ENCODE assay signal across 10 cellular contexts in genomic region chr20:10074513-10074912, GRCh38. TPM values are rescaled to one million over a fixed set of nuclear protein-coding genes. Genes with fewer than 3 reads are reported as not detected.
DNase-seq lines count a peak whose midpoint lies in the region; ATAC-seq and TF ChIP-seq lines count a peak whose summit lies in the region.
"Had no signal": no experiment of that assay in that cellular context is flagged by ENCODE, and none has a peak within 500 bp of the region (broad histone marks: within the 10 kb centered on the region; RNA-seq: fewer than 3 reads in every experiment).

No MANE protein-coding gene starts in this region.

- H2AK5ac ChIP-seq in mesenchymal stem cell (ENCODE audit: low read length, severe bottlenecking), result no peak overlapping the region

- no peak overlapping the region for H3K4ac ChIP-seq in mesenchymal stem cell (ENCODE audit: low read depth in 1 of 2, low read length in 2 of 2)

- POLR2A ChIA-PET in CD8-positive, alpha-beta memory T cell (lab: Charles Lee), result no interaction called here
- POLR2A ChIA-PET in CD8-positive, alpha-beta T cell (lab: Charles Lee), result no interaction called here

- intact Hi-C loops in adrenal gland (cut with DNase I), result no loop called here
- intact Hi-C loops in CD8-positive, alpha-beta T cell (cut with DNase I, micrococcal nuclease), result no loop called here

- H3K27me3 ChIP-seq in DOHH2 (ENCODE audit: control insufficient read depth, low read length) (no peaks in the 10 kb centered on the region), adrenal gland (peaks cover 2% of the 10 kb centered on the region), mesenchymal stem cell (ENCODE audit: control insufficient read depth in 1 of 2, insufficient read depth in 1 of 2, low read length in 2 of 2) (no peaks in the 10 kb centered on the region)
- no peaks in the 10 kb centered on the region for H3K27me3 ChIP-seq in CD8-positive, alpha-beta memory T cell (ENCODE audit: insufficient read depth, low read length, poor library complexity, severe bottlenecking)
- H3K27me3 ChIP-seq in CD8-positive, alpha-beta T cell (ENCODE audit: insufficient read depth, low read length), result no peaks in the 10 kb centered on the region
- H3K27me3 ChIP-seq: cardiac muscle cell had no signal

- H3K79me1 ChIP-seq in mesenchymal stem cell (replicated peaks; ENCODE audit: low read length, poor library complexity, severe bottlenecking), result no peaks in the 10 kb centered on the region

- H3K27me3 Mint-ChIP-seq in CD8-positive, alpha-beta memory T cell, result peaks cover 20 to 40% of the 10 kb centered on the region in 2 donors
- H3K27me3 Mint-ChIP-seq in CD8-positive, alpha-beta T cell (ENCODE audit: low read depth), result peaks cover 17% of the 10 kb centered on the region

- H3K4me1 ChIP-seq in DOHH2 (ENCODE audit: control insufficient read depth, low read length) (peaks cover 14% of the 10 kb centered on the region), adrenal gland (replicated peaks in 1 of 2) (no peaks in the 10 kb centered on the region), mesenchymal stem cell (ENCODE audit: control insufficient read depth, insufficient read depth, low read depth, low read length) (no peaks in the 10 kb centered on the region)
- H3K4me1 ChIP-seq in CD8-positive, alpha-beta memory T cell (ENCODE audit: insufficient read depth, low read length), result no peaks in the 10 kb centered on the region
- no peaks in the 10 kb centered on the region for H3K4me1 ChIP-seq in CD8-positive, alpha-beta T cell (ENCODE audit: insufficient read depth, low read length)

- no peaks in the 10 kb centered on the region for H3F3A ChIP-seq in DOHH2 (ENCODE audit: control insufficient read depth, insufficient read depth)

- H3K9me3 ChIP-seq in DOHH2 (ENCODE audit: control insufficient read depth, insufficient read depth, low read length), result no peaks in the 10 kb centered on the region
- no peaks in the 10 kb centered on the region for H3K9me3 ChIP-seq in adrenal gland (replicated peaks in 1 of 3)
- no peaks in the 10 kb centered on the region for H3K9me3 ChIP-seq in mesenchymal stem cell (ENCODE audit: control insufficient read depth, low read length)
- no peaks in the 10 kb centered on the region for H3K9me3 ChIP-seq in CD8-positive, alpha-beta memory T cell (ENCODE audit: low read length)
- H3K9me3 ChIP-seq in CD8-positive, alpha-beta T cell (ENCODE audit: low read length), result no peaks in the 10 kb centered on the region

- no peak overlapping the region for H3K23ac ChIP-seq in mesenchymal stem cell (ENCODE audit: low read length in 2 of 2)

- no peaks in the 10 kb centered on the region for H3K9me2 ChIP-seq in DOHH2 (replicated peaks; ENCODE audit: control insufficient read depth, low read length)

- ATAC-seq in HG03558 (IDR thresholded peaks at IDR 0.05; ENCODE audit: extremely low read depth, unreplicated experiment), result peak; percentile 70
- no peak for ATAC-seq in CD8-positive, alpha-beta T cell

- H2BK12ac ChIP-seq in mesenchymal stem cell (ENCODE audit: low read length in 2 of 2), result no peak overlapping the region

- H3K4me3 ChIP-seq in DOHH2 (ENCODE audit: low read length) (no peak overlapping the region), adrenal gland (no peak overlapping the region), mesenchymal stem cell (ENCODE audit: insufficient read depth in 1 of 2, low read depth in 1 of 2, low read length in 2 of 2) (peak overlapping the region in 1 of 2 experiments; percentile 40)
- H3K4me3 ChIP-seq in CD8-positive, alpha-beta memory T cell (ENCODE audit: low read length), result no peak overlapping the region
- no peak overlapping the region for H3K4me3 ChIP-seq in CD8-positive, alpha-beta T cell (ENCODE audit: low read depth, low read length)
- H3K4me3 ChIP-seq: cardiac muscle cell had no signal

- no peak overlapping the region for H2BK15ac ChIP-seq in mesenchymal stem cell (ENCODE audit: low read depth, poor library complexity, severe bottlenecking)

- no peak overlapping the region for H2AFZ ChIP-seq in mesenchymal stem cell (ENCODE audit: low read depth, low read length)

- 17 to 41% (median 25%) methylated on average over 2 of the region's 2 CpGs for WGBS in adrenal gland, 4 donors
- WGBS in mesenchymal stem cell, result 7% methylated on average over 2 of the region's 2 CpGs

- no peaks in the 10 kb centered on the region for H3K79me2 ChIP-seq in DOHH2 (ENCODE audit: control insufficient read depth, low read length)

- no peak overlapping the region for H3K4me3 Mint-ChIP-seq in CD8-positive, alpha-beta memory T cell
- H3K4me3 Mint-ChIP-seq in CD8-positive, alpha-beta T cell, result no peak overlapping the region
- H3K4me3 Mint-ChIP-seq: neural crest cell had no signal

- CTCF ChIA-PET in CD8-positive, alpha-beta memory T cell (lab: Charles Lee), result no interaction called here
- CTCF ChIA-PET in CD8-positive, alpha-beta T cell (lab: Charles Lee), result no interaction called here

- H3K14ac ChIP-seq in mesenchymal stem cell (ENCODE audit: low read length in 2 of 2), result no peak overlapping the region

- no peak overlapping the region for H3K27ac Mint-ChIP-seq in CD8-positive, alpha-beta memory T cell
- H3K27ac Mint-ChIP-seq in CD8-positive, alpha-beta T cell, result no peak overlapping the region

- TF ChIP-seq CTCF in DOHH2 (IDR thresholded peaks at IDR 0.05; ENCODE audit: low read depth, low read length, poor library complexity, severe bottlenecking), result no peak
- no peak for TF ChIP-seq CTCF in adrenal gland (IDR thresholded peaks at IDR 0.05)
- no peak for TF ChIP-seq CTCF in CD8-positive, alpha-beta T cell (IDR thresholded peaks at IDR 0.05)

- no peak overlapping the region for H2BK5ac ChIP-seq in mesenchymal stem cell (ENCODE audit: low read depth, low read length, poor library complexity, severe bottlenecking)

- no peaks in the 10 kb centered on the region for H3K36me3 Mint-ChIP-seq in CD8-positive, alpha-beta memory T cell
- no peaks in the 10 kb centered on the region for H3K36me3 Mint-ChIP-seq in CD8-positive, alpha-beta T cell

- H3K36me3 ChIP-seq in DOHH2 (ENCODE audit: control insufficient read depth, low read length), result no peaks in the 10 kb centered on the region
- no peaks in the 10 kb centered on the region for H3K36me3 ChIP-seq in adrenal gland (replicated peaks in 1 of 2)
- no peaks in the 10 kb centered on the region for H3K36me3 ChIP-seq in mesenchymal stem cell (ENCODE audit: control insufficient read depth in 1 of 2, insufficient read depth in 2 of 2, low read depth in 1 of 2, low read length in 2 of 2)
- H3K36me3 ChIP-seq in CD8-positive, alpha-beta memory T cell (ENCODE audit: insufficient read depth, low read length), result no peaks in the 10 kb centered on the region
- H3K36me3 ChIP-seq in CD8-positive, alpha-beta T cell (ENCODE audit: insufficient read depth, low read length), result no peaks in the 10 kb centered on the region
- H3K36me3 ChIP-seq: cardiac muscle cell had no signal

- peaks cover 0 to 3% (median 0%) of the 10 kb centered on the region in 5 donors for H3K9me3 Mint-ChIP-seq in CD8-positive, alpha-beta memory T cell
- no peaks in the 10 kb centered on the region for H3K9me3 Mint-ChIP-seq in CD8-positive, alpha-beta T cell

- H4K91ac ChIP-seq in mesenchymal stem cell (ENCODE audit: low read length), result no peak overlapping the region

- peak; percentile 57 to 82 (median 75) for DNase-seq in adrenal gland
- DNase-seq in mesenchymal stem cell, result peak; percentile 81
- no peak for DNase-seq in CD8-positive, alpha-beta memory T cell
- DNase-seq in iPS-NIHi11 (ENCODE audit: low spot score), result no peak
- DNase-seq in CD8-positive, alpha-beta T cell, result no peak
- DNase-seq in cerebellum (ENCODE audit: low spot score), result no peak

- TF ChIP-seq POLR2A in adrenal gland (IDR thresholded peaks at IDR 0.05), result no peak

- peak overlapping the region; percentile 30 for H3K4me2 ChIP-seq in DOHH2 (ENCODE audit: low read length)
- H3K4me2 ChIP-seq in mesenchymal stem cell (ENCODE audit: low read length, poor library complexity, severe bottlenecking), result no peak overlapping the region

- H3K18ac ChIP-seq in mesenchymal stem cell (ENCODE audit: low read depth in 1 of 2, low read length in 2 of 2), result no peak overlapping the region

- H4K8ac ChIP-seq in mesenchymal stem cell (ENCODE audit: low read length), result no peak overlapping the region

- peak overlapping the region; percentile 44 for H3K9ac ChIP-seq in mesenchymal stem cell (ENCODE audit: low read length)

- H2BK120ac ChIP-seq in mesenchymal stem cell (ENCODE audit: low read depth, low read length), result no peak overlapping the region

- no peaks in the 10 kb centered on the region for H4K20me1 ChIP-seq in DOHH2 (ENCODE audit: control insufficient read depth, insufficient read depth, low read depth, low read length)

- H3K4me1 Mint-ChIP-seq in CD8-positive, alpha-beta memory T cell, result no peaks in the 10 kb centered on the region
- H3K4me1 Mint-ChIP-seq in CD8-positive, alpha-beta T cell (ENCODE audit: low read depth), result no peaks in the 10 kb centered on the region

- H3K27ac ChIP-seq in DOHH2 (ENCODE audit: low read depth, low read length) (no peak overlapping the region), adrenal gland (no peak overlapping the region), mesenchymal stem cell (ENCODE audit: low read length, poor library complexity, severe bottlenecking) (no peak overlapping the region)
- H3K27ac ChIP-seq in CD8-positive, alpha-beta memory T cell (ENCODE audit: low read depth, low read length), result no peak overlapping the region
- no peak overlapping the region for H3K27ac ChIP-seq in CD8-positive, alpha-beta T cell (ENCODE audit: low read depth, low read length)
- H3K27ac ChIP-seq: cardiac muscle cell had no signal

RNA-seq across cellular contexts. Expression of gene ANKEF1, which starts 39.7 kb away (rescaled TPM):
- total RNA-seq in adrenal gland (1 to 10 TPM; 1.6 to 7.2 (median 3.2) TPM), cerebellum (3.5 TPM)
- 1 to 10 TPM in 1 of 3 donors, under 1 TPM in 2; 0.61 to 5.0 (median 0.88) TPM for polyA plus RNA-seq in adrenal gland
- 0.69 TPM for polyA plus RNA-seq in mesenchymal stem cell (2013, experiment 1 of 2)
- polyA plus RNA-seq in mesenchymal stem cell (2013, experiment 2 of 2), result 0.77 TPM
- total RNA-seq in CD8-positive, alpha-beta memory T cell, result 1 to 10 TPM; 2.3 to 2.6 TPM
- 8.4 TPM for polyA plus RNA-seq in CD8-positive, alpha-beta memory T cell
- total RNA-seq in CD8-positive, alpha-beta T cell, result under 1 TPM; 0.52 to 0.58 TPM

Comparison
In these comparisons a context has a peak if more than half of its experiments do, and no peak if none do; other contexts are left out.
1. DNase-seq: peak in adrenal gland (7 of 7) and mesenchymal stem cell (single experiment); none in CD8-positive, alpha-beta memory T cell (0 of 5), iPS-NIHi11 (single experiment), CD8-positive, alpha-beta T cell (0 of 7) and cerebellum (single experiment).